10 cellular contexts compared by ENCODE assay signal in genomic region chr16:10946308-10946707, GRCh38. TPM values are rescaled to one million over a fixed set of nuclear protein-coding genes. Genes with fewer than 3 reads are reported as not detected.
DNase-seq lines count a peak whose midpoint lies in the region; ATAC-seq, FAIRE-seq and TF ChIP-seq lines count a peak whose summit lies in the region.
"Had no signal": no experiment of that assay in that cellular context is flagged by ENCODE, and none has a peak within 500 bp of the region (broad histone marks: within the 10 kb centered on the region; RNA-seq: fewer than 3 reads in every experiment).

No MANE protein-coding gene starts in this region.

- FAIRE-seq in K562 (lab: Jason Lieb, UNC) = no peak

- peak overlapping the region; percentile 93 for H3K4me3 Mint-ChIP-seq in stimulated activated naive CD8-positive, alpha-beta T cell treated with anti-CD3 and anti-CD28 coated beads, Interleukin-15, Interleukin-2, amounts not matched to agents 100 ng/mL and 50 ng/mL, for 24 hours
- H3K4me3 Mint-ChIP-seq in memory B cell = peak overlapping the region; percentile 91

- peaks cover 60% of the 10 kb centered on the region for H3K79me2 ChIP-seq in K562 (ENCODE audit: control insufficient read depth, insufficient read depth, low read length)

- no peak for TF ChIP-seq POLR2A in K562 (conservative IDR thresholded peaks at IDR 0.05)

- peaks cover 31 to 35% of the 10 kb centered on the region in 2 experiments for H3K4me1 ChIP-seq in K562 (replicated peaks in 1 of 2; ENCODE audit: control insufficient read depth in 2 of 2, insufficient read depth in 2 of 2, low read length in 2 of 2)

- H3K27ac Mint-ChIP-seq in stimulated activated naive CD8-positive, alpha-beta T cell treated with anti-CD3 and anti-CD28 coated beads, Interleukin-15, Interleukin-2, amounts not matched to agents 100 ng/mL and 50 ng/mL, for 24 hours = peak overlapping the region; percentile 46
- H3K27ac Mint-ChIP-seq in memory B cell = peak overlapping the region; percentile 45

- ATAC-seq in stimulated activated naive CD8-positive, alpha-beta T cell treated with anti-CD3 and anti-CD28 coated beads, Interleukin-15, Interleukin-2, amounts not matched to agents 100 U/mL and 50 U/mL, for 24 hours = no peak
- ATAC-seq in K562 (no peak), memory B cell (ENCODE audit: low read depth) (no peak), GM19035 (IDR thresholded peaks at IDR 0.05; ENCODE audit: unreplicated experiment) (no peak)

- H3K9me3 Mint-ChIP-seq in stimulated activated naive CD8-positive, alpha-beta T cell treated with anti-CD3 and anti-CD28 coated beads, Interleukin-15, Interleukin-2, amounts not matched to agents 100 ng/mL and 50 ng/mL, for 24 hours = no peaks in the 10 kb centered on the region
- H3K9me3 Mint-ChIP-seq in memory B cell = no peaks in the 10 kb centered on the region

- 32% methylated on average over 5 of the region's 5 CpGs for WGBS in K562 (ENCODE audit: insufficient coverage, low coverage, missing lambda C conversion rate)

- no peaks in the 10 kb centered on the region for H3K36me3 ChIP-seq in K562 (ENCODE audit: control insufficient read depth, insufficient read depth, low read length)
- H3K36me3 ChIP-seq: tibial nerve had no signal

- H4K20me1 ChIP-seq in K562 (replicated peaks; ENCODE audit: control insufficient read depth, insufficient read depth, low read length) = peaks cover 24% of the 10 kb centered on the region

- no peak for TF ChIP-seq EP300 in K562 (IDR thresholded peaks at IDR 0.05; ENCODE audit: low read length)

- in situ Hi-C loops in K562 (cut with MboI) = no loop called here

- no peaks in the 10 kb centered on the region for H3K27me3 ChIP-seq in K562 (ENCODE audit: control insufficient read depth in 2 of 2, insufficient read depth in 2 of 2, low read length in 2 of 2)
- H3K27me3 ChIP-seq: tibial nerve had no signal

- peak overlapping the region; percentile 81; the same call in 1 of the 2 replicates for H3K4me2 ChIP-seq in K562 (ENCODE audit: insufficient read depth, low read length)

- H3K4me3 ChIP-seq in K562 = no peak overlapping the region

- POLR2A ChIA-PET in K562 (lab: Yijun Ruan, JAX) = interaction anchor here (0.9 kb wide), 1 partner anchor 18 kb away, joined by 4 read pairs; no protein-coding TSS in a partner anchor

- H3K27ac ChIP-seq in K562 (ENCODE audit: extremely low read depth, low read depth, low read length) = no peak overlapping the region

- CTCF ChIA-PET in K562 (lab: Yijun Ruan, JAX; ENCODE audit: low intra/inter-chr PET ratio) = no interaction called here

- peaks cover 63% of the 10 kb centered on the region for H3K4me1 Mint-ChIP-seq in stimulated activated naive CD8-positive, alpha-beta T cell treated with anti-CD3 and anti-CD28 coated beads, Interleukin-15, Interleukin-2, amounts not matched to agents 100 ng/mL and 50 ng/mL, for 24 hours (ENCODE audit: low read depth)
- peaks cover 50% of the 10 kb centered on the region for H3K4me1 Mint-ChIP-seq in memory B cell

- TF ChIP-seq CTCF in K562 (IDR thresholded peaks at IDR 0.05 in 2 of 3, conservative IDR thresholded peaks at IDR 0.05 in 1 of 3; ENCODE audit: insufficient read depth in 2 of 3, low read depth in 1 of 3, low read length in 3 of 3) = no peak

- BruUV-seq in K562 (replicated peaks; lab: Mats Ljungman, UMichigan) = no TSS peak

- no peaks in the 10 kb centered on the region for H3K9me1 ChIP-seq in K562 (ENCODE audit: control insufficient read depth, insufficient read depth, low read length)

- no peaks in the 10 kb centered on the region for H3K27me3 Mint-ChIP-seq in stimulated activated naive CD8-positive, alpha-beta T cell treated with anti-CD3 and anti-CD28 coated beads, Interleukin-15, Interleukin-2, amounts not matched to agents 100 ng/mL and 50 ng/mL, for 24 hours
- H3K27me3 Mint-ChIP-seq in memory B cell = no peaks in the 10 kb centered on the region

- TF ChIP-seq RAD21 in K562 (CRISPR knock-in tag; conservative IDR thresholded peaks at IDR 0.05 in 1 of 2, IDR thresholded peaks at IDR 0.05 in 1 of 2) = no peak

- H3K36me3 Mint-ChIP-seq in stimulated activated naive CD8-positive, alpha-beta T cell treated with anti-CD3 and anti-CD28 coated beads, Interleukin-15, Interleukin-2, amounts not matched to agents 100 ng/mL and 50 ng/mL, for 24 hours (ENCODE audit: low read depth) = no peaks in the 10 kb centered on the region
- H3K36me3 Mint-ChIP-seq in memory B cell = no peaks in the 10 kb centered on the region

- H3K9ac ChIP-seq in K562 (ENCODE audit: insufficient read depth in 1 of 2, low read depth in 2 of 2, low read length in 2 of 2) = no peak overlapping the region; a peak in 1 of 4 replicates

- intact Hi-C loops in K562 (cut with micrococcal nuclease) = no loop called here

- DNase-seq in stimulated activated naive CD8-positive, alpha-beta T cell treated with anti-CD3 and anti-CD28 coated beads, Interleukin-15, Interleukin-2, amounts not matched to agents 100 U/mL and 50 U/mL, for 24 hours = no peak
- no peak for DNase-seq in K562 (ENCODE audit: extremely low read depth in 1 of 4, low spot score in 3 of 4)
- no peak for DNase-seq in memory B cell (ENCODE audit: low spot score in 2 of 2)
- no peak for DNase-seq in C1 segment of cervical spinal cord (lab: John Stamatoyannopoulos, UW)
- no peak for DNase-seq in activated effector memory CD4-positive, alpha-beta T cell treated with anti-CD3 and anti-CD28 coated beads, Interleukin-2, amount 50 U/mL, for 16 hours
- DNase-seq in middle frontal gyrus (ENCODE audit: extremely low spot score, low spot score) = no peak
- DNase-seq: NCI-H187 treated with DMSO at 0.1 percent for 48 hours had no signal

- no peaks in the 10 kb centered on the region for H3K9me3 ChIP-seq in K562 (replicated peaks; ENCODE audit: control insufficient read depth, insufficient read depth, low read depth, low read length)
- H3K9me3 ChIP-seq: tibial nerve had no signal

- H2AFZ ChIP-seq in K562 (ENCODE audit: low read depth, low read length) = no peak overlapping the region

TF ChIP-seq in K562, 482 proteins besides CTCF, POLR2A, EP300 and RAD21:
- TF ChIP-seq EGR1 (conservative IDR thresholded peaks at IDR 0.05) (peak; percentile 59), NCOA6 (IDR thresholded peaks at IDR 0.05) (no peak)
TF ChIP-seq in K562: peak in this region for 1.

RNA-seq across cellular contexts. Expression of gene CLEC16A, which starts 1.9 kb away (rescaled TPM):
- 90.8 and 106 TPM in 2 replicates for total RNA-seq in K562 (2011; cell fraction: chromatin; rRNA removed; ENCODE audit: low replicate concordance)
- 41.2 and 41.7 TPM in 2 replicates for total RNA-seq in K562 (2011; cell fraction: nucleolus; rRNA removed)
- total RNA-seq in K562 (2011; cell fraction: nucleoplasm; rRNA removed) = 59.0 and 65.7 TPM in 2 replicates
- 9.8 and 13.6 TPM in 2 replicates for total RNA-seq in K562 (2014; rRNA removed)
- 11.4 and 13.2 TPM in 2 replicates for total RNA-seq in K562 (2014; rRNA removed; fragmentation: Illumina TruSeq; extraction: Trizol)
- total RNA-seq in K562 (2015; rRNA removed; fragmentation: Illumina TruSeq; extraction: Trizol) = 8.5 and 10.0 TPM in 2 replicates
- 22.1 and 22.3 TPM in 2 replicates for total RNA-seq in K562 (2021)
- 8.8 and 10.4 TPM in 2 replicates for polyA plus RNA-seq in K562 (2011; rRNA removed)
- polyA plus RNA-seq in K562 (2011; cell fraction: cytosol; rRNA removed) = 7.3 and 8.2 TPM in 2 replicates
- polyA plus RNA-seq in K562 (2011; cell fraction: nucleus; rRNA removed) = 13.4 and 16.9 TPM in 2 replicates
- polyA plus RNA-seq in K562 (2012) = 13.6 and 19.6 TPM in 2 replicates
- 15.6 and 16.1 TPM in 2 replicates for polyA plus RNA-seq in K562 (2014; fragmentation: Illumina TruSeq; extraction: Trizol)
- 1 to 10 TPM in 1 of 2 experiments, under 1 TPM in 1; 1.00 to 1.4 TPM for polyA plus RNA-seq in K562 (2014; fragmentation: Nextera tagmentation; extraction: Ambion mirVana)
- 10.6 and 10.8 TPM in 2 replicates for polyA plus RNA-seq in K562 (2014; rRNA removed)
- 35.1 and 47.1 TPM in 2 replicates for polyA minus RNA-seq in K562 (2011; rRNA and poly(A)+ RNA removed)
- 21.8 and 27.7 TPM in 2 replicates for polyA minus RNA-seq in K562 (2011; cell fraction: cytosol; rRNA and poly(A)+ RNA removed)
- 14.4 and 24.4 TPM in 2 replicates for polyA minus RNA-seq in K562 (2011; cell fraction: nucleus; rRNA and poly(A)+ RNA removed)

RNA-seq across cellular contexts. Expression of gene DEXI, which starts 4.0 kb away (rescaled TPM):
- 19.9 and 32.5 TPM in 2 replicates for total RNA-seq in K562 (2011; cell fraction: chromatin; rRNA removed; ENCODE audit: low replicate concordance)
- 26.5 and 30.0 TPM in 2 replicates for total RNA-seq in K562 (2011; cell fraction: nucleolus; rRNA removed)
- total RNA-seq in K562 (2011; cell fraction: nucleoplasm; rRNA removed) = 26.1 and 37.4 TPM in 2 replicates
- total RNA-seq in K562 (2014; rRNA removed) (35.8 and 43.1 TPM in 2 replicates), K562 (2014; rRNA removed; fragmentation: Illumina TruSeq; extraction: Trizol) (18.2 and 22.0 TPM in 2 replicates), K562 (2015; rRNA removed; fragmentation: Illumina TruSeq; extraction: Trizol) (29.6 and 31.3 TPM in 2 replicates), K562 (2021) (33.3 and 38.2 TPM in 2 replicates)
- polyA plus RNA-seq in K562 (2011; rRNA removed) (20.0 and 24.5 TPM in 2 replicates), K562 (2014; fragmentation: Illumina TruSeq; extraction: Trizol) (39.2 and 40.1 TPM in 2 replicates), K562 (2014; fragmentation: Nextera tagmentation; extraction: Ambion mirVana) (1 to 10 TPM; 2.9 to 3.7 TPM), K562 (2014; rRNA removed) (21.1 and 31.5 TPM in 2 replicates)
- 35.9 and 65.4 TPM in 2 replicates for polyA plus RNA-seq in K562 (2011; cell fraction: cytosol; rRNA removed)
- polyA plus RNA-seq in K562 (2011; cell fraction: nucleus; rRNA removed) = 24.2 and 31.3 TPM in 2 replicates
- 34.3 and 38.6 TPM in 2 replicates for polyA plus RNA-seq in K562 (2012)
- 25.2 and 29.1 TPM in 2 replicates for polyA minus RNA-seq in K562 (2011; rRNA and poly(A)+ RNA removed)
- 21.8 and 24.2 TPM in 2 replicates for polyA minus RNA-seq in K562 (2011; cell fraction: cytosol; rRNA and poly(A)+ RNA removed)
- 12.3 and 19.3 TPM in 2 replicates for polyA minus RNA-seq in K562 (2011; cell fraction: nucleus; rRNA and poly(A)+ RNA removed)
